Comparison of ENCODE assay signal across 8 cellular contexts in the genomic region with DNA sequence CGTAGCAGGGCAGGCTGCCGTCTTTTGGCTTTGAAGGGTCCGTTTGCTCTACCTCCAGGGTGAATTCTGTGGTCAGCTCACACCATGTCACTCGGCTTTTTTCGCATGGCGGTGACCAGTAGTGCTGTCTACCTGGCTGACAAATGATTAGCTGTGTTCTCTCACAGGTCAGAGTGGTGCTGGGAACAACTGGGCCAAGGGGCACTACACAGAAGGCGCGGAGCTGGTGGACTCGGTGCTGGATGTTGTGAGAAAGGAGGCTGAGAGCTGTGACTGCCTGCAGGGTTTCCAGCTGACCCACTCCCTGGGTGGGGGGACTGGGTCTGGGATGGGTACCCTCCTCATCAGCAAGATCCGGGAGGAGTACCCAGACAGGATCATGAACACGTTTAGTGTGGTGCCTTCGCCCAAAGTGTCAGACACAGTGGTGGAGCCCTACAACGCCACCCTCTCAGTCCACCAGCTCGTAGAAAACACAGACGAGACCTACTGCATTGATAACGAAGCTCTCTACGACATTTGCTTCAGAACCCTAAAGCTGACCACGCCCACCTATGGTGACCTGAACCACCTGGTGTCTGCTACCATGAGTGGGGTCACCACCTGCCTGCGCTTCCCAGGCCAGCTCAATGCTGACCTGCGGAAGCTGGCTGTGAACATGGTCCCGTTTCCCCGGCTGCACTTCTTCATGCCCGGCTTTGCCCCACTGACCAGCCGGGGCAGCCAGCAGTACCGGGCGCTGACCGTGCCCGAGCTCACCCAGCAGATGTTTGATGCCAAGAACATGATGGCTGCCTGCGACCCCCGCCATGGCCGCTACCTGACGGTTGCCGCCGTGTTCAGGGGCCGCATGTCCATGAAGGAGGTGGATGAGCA. TPM values are rescaled to one million over a fixed set of nuclear protein-coding genes. Genes with fewer than 3 reads are reported as not detected.
DNase-seq lines count a peak whose midpoint lies in the region; ATAC-seq and TF ChIP-seq lines count a peak whose summit lies in the region.

No MANE protein-coding gene starts in this region.

- H3K9me2 ChIP-seq in SU-DHL-6 (replicated peaks; ENCODE audit: insufficient read depth, low read length) = no peaks in the 10 kb centered on the region

- H3K9me3 ChIP-seq in SU-DHL-6 (ENCODE audit: insufficient read depth, low read length) (no peaks in the 10 kb centered on the region), sigmoid colon (no peaks in the 10 kb centered on the region)

- TF ChIP-seq CTCF in GM12864 (IDR thresholded peaks at IDR 0.05; ENCODE audit: low read depth, low read length, missing control alignments) (no peak), SU-DHL-6 (IDR thresholded peaks at IDR 0.05; ENCODE audit: insufficient read depth, low read length, poor library complexity, severe bottlenecking) (no peak), fibroblast of pulmonary artery (IDR thresholded peaks at IDR 0.05; ENCODE audit: low read length, missing control alignments) (no peak), sigmoid colon (IDR thresholded peaks at IDR 0.05) (no peak)

- DNase-seq in GM12864 (ENCODE audit: low read depth) (no peak), fibroblast of pulmonary artery (ENCODE audit: low read depth) (no peak), sigmoid colon (no peak), G401 (ENCODE audit: low spot score) (no peak), SIG-M5 (lab: John Stamatoyannopoulos, UW) (no peak), AG08396 (ENCODE audit: low spot score) (no peak)

- peaks cover 15% of the 10 kb centered on the region for H3K79me2 ChIP-seq in SU-DHL-6 (ENCODE audit: insufficient read depth, low read length)

- H3K27me3 ChIP-seq in SU-DHL-6 (ENCODE audit: low read length) (no peaks in the 10 kb centered on the region), sigmoid colon (no peaks in the 10 kb centered on the region)

- H3K4me3 ChIP-seq in GM12864 (ENCODE audit: low read depth, low read length) (peak overlapping the region; percentile 96), SU-DHL-6 (ENCODE audit: insufficient read depth, low read length, poor library complexity, severe bottlenecking) (peak overlapping the region; percentile 93), fibroblast of pulmonary artery (replicated peaks; ENCODE audit: low read depth, low read length) (peak overlapping the region; percentile 81), sigmoid colon (peak overlapping the region; percentile 68 to 88 (median 80))

- peaks cover 2 to 54% (median 41%) of the 10 kb centered on the region in 4 donors for H3K4me1 ChIP-seq in sigmoid colon

- peaks cover 7% of the 10 kb centered on the region; the same call in 1 of the 2 replicates for H3F3A ChIP-seq in SU-DHL-6 (ENCODE audit: insufficient read depth)

- TF ChIP-seq POLR2A in sigmoid colon (IDR thresholded peaks at IDR 0.05) = no peak

- peaks cover 9% of the 10 kb centered on the region; the same call in 1 of the 2 replicates for H4K20me1 ChIP-seq in SU-DHL-6 (ENCODE audit: low read depth, low read length)

- TF ChIP-seq EP300 in sigmoid colon (IDR thresholded peaks at IDR 0.05) = no peak

- no peak for ATAC-seq in GM19397 (IDR thresholded peaks at IDR 0.05; ENCODE audit: unreplicated experiment)

- no peak overlapping the region for H3K27ac ChIP-seq in SU-DHL-6 (ENCODE audit: low read depth, low read length)
- peak overlapping the region; percentile 92 to 97 (median 92) for H3K27ac ChIP-seq in sigmoid colon

- H3K36me3 ChIP-seq in SU-DHL-6 (ENCODE audit: low read length) = peaks cover 8% of the 10 kb centered on the region; the same call in 1 of the 2 replicates
- peaks cover 4 to 19% (median 15%) of the 10 kb centered on the region in 4 donors for H3K36me3 ChIP-seq in sigmoid colon

- H2AFZ ChIP-seq in SU-DHL-6 (ENCODE audit: low read depth, low read length, severe bottlenecking) = no peak overlapping the region

- in situ Hi-C loops in G401 (cut with HindIII; ENCODE audit: low sequenced_read_pairs) = no loop called here

- WGBS in sigmoid colon, 2 donors = 32 to 74% methylated on average over 35 of the region's 35 CpGs

- peak overlapping the region; percentile 97 for H3K9ac ChIP-seq in SU-DHL-6 (ENCODE audit: low read length)

- intact Hi-C loops in sigmoid colon (cut with DNase I) = no loop called here

- peak overlapping the region; percentile 64 for H3K4me2 ChIP-seq in SU-DHL-6 (ENCODE audit: low read depth, low read length, poor library complexity, severe bottlenecking)

RNA-seq across cellular contexts. Expression of gene TUBB4B, which starts 1.5 kb away (rescaled TPM):
- total RNA-seq in sigmoid colon = 100 to 1,000 TPM; 141 to 196 (median 164) TPM
- 100 to 1,000 TPM; 292 to 505 (median 444) TPM for polyA plus RNA-seq in sigmoid colon
- total RNA-seq in G401 (2014; rRNA removed; shearing (Covaris generic)) = 1,012 and 1,099 TPM in 2 replicates

RNA-seq across cellular contexts. Expression of gene STPG3, which starts 8.5 kb away (rescaled TPM):
- total RNA-seq in sigmoid colon = not detected
- not detected for polyA plus RNA-seq in sigmoid colon
- total RNA-seq in G401 (2014; rRNA removed; shearing (Covaris generic)) = not detected in 2 replicates

RNA-seq across cellular contexts. Expression of gene SLC34A3, which starts 11.9 kb away (rescaled TPM):
- total RNA-seq in sigmoid colon = not detected
- not detected for polyA plus RNA-seq in sigmoid colon
- total RNA-seq in G401 (2014; rRNA removed; shearing (Covaris generic)) = not detected in 2 replicates

RNA-seq across cellular contexts. Expression of gene NELFB, which starts 12.6 kb away (rescaled TPM):
- 10 to 100 TPM; 24.7 to 36.5 (median 33.2) TPM for total RNA-seq in sigmoid colon
- polyA plus RNA-seq in sigmoid colon = 10 to 100 TPM; 41.6 to 70.5 (median 45.0) TPM
- total RNA-seq in G401 (2014; rRNA removed; shearing (Covaris generic)) = 93.6 and 118 TPM in 2 replicates

RNA-seq across cellular contexts. Expression of gene RNF224, which starts 15.3 kb away (rescaled TPM):
- not detected for total RNA-seq in sigmoid colon
- under 1 TPM in 1 of 3 donors, not detected in 2; 0.04 TPM for polyA plus RNA-seq in sigmoid colon
- total RNA-seq in G401 (2014; rRNA removed; shearing (Covaris generic)) = not detected in 2 replicates
